In genomic region chr2:218820746-218821369, GRCh38 we compare ENCODE assay signal across 34 cellular contexts. TPM values are rescaled to one million over a fixed set of nuclear protein-coding genes. Genes with fewer than 3 reads are reported as not detected.
"Had no signal": no experiment of that assay in that cellular context is flagged by ENCODE, and none has a peak within 500 bp of the region (broad histone marks: within the 10 kb centered on the region; RNA-seq: fewer than 3 reads in every experiment).

No MANE protein-coding gene starts in this region.

- H3K27ac ChIP-seq: adrenal gland, ascending aorta, coronary artery, heart left ventricle, pancreas, thoracic aorta had no signal

- H3K4me2 ChIP-seq: SK-N-SH had no signal

- H3K36me3 ChIP-seq: pancreas had no signal

- H3K9ac ChIP-seq: SK-N-SH had no signal

- H3K27me3 ChIP-seq: adrenal gland, ascending aorta, heart left ventricle, pancreas had no signal

- DNase-seq: activated B cell treated with CpG ODN at 0.5 μM for 24 hours; activated CD4-positive, alpha-beta T cell treated with anti-CD3 and anti-CD28 coated beads for 36 hours; activated CD8-positive, alpha-beta memory T cell treated with anti-CD3 and anti-CD28 coated beads, Interleukin-2, amount 10 ng/mL, durations not matched to agents 7 days and 5 days; activated CD8-positive, alpha-beta T cell treated with anti-CD3 and anti-CD28 coated beads, Interleukin-2, amount 10 ng/mL, durations not matched to agents 7 days and 5 days; activated effector memory CD4-positive, alpha-beta T cell treated with anti-CD3 and anti-CD28 coated beads, Interleukin-2, amount 50 U/mL, for 16 hours; activated naive CD4-positive, alpha-beta T cell treated with anti-CD3 and anti-CD28 coated beads for 36 hours; activated naive CD8-positive, alpha-beta T cell treated with anti-CD3 and anti-CD28 coated beads for 36 hours; activated T-cell treated with anti-CD3 and anti-CD28 coated beads for 4 hours; effector memory CD8-positive, alpha-beta T cell; foreskin fibroblast; heart left ventricle; hypothalamus; immature natural killer cell; kidney; mucosa of descending colon; pancreas; right cardiac atrium; SK-N-SH; stimulated activated CD4-positive, alpha-beta T cell treated with anti-CD3 and anti-CD28 coated beads, Interleukin-4, amount 100 ng/mL, for 24 hours; SW 1271; T-helper 9 cell had no signal

- H3K4me1 ChIP-seq: adrenal gland, ascending aorta, heart left ventricle, pancreas had no signal

- H3K4me3 ChIP-seq: adrenal gland, ascending aorta, coronary artery, heart left ventricle, mucosa of descending colon, pancreas, thoracic aorta had no signal

- H3K9me3 ChIP-seq: adrenal gland, ascending aorta, heart left ventricle, mucosa of descending colon, pancreas, SK-N-SH, thoracic aorta had no signal

- FAIRE-seq: kidney, pancreas had no signal

- ATAC-seq: activated CD4-positive, alpha-beta T cell treated with anti-CD3 and anti-CD28 coated beads for 36 hours; activated CD8-positive, alpha-beta memory T cell treated with anti-CD3 and anti-CD28 coated beads, Interleukin-2, amount 10 ng/mL, durations not matched to agents 7 days and 5 days; activated CD8-positive, alpha-beta T cell treated with anti-CD3 and anti-CD28 coated beads, Interleukin-2, amount 10 ng/mL, durations not matched to agents 7 days and 5 days; effector memory CD8-positive, alpha-beta T cell; esophagus mucosa; heart left ventricle; left lobe of liver; mucosa of descending colon; right cardiac atrium; stimulated activated effector memory CD8-positive, alpha-beta T cell treated with anti-CD3 and anti-CD28 coated beads, Interleukin-12 subunit alpha, Interleukin-12 subunit beta, amount 100 ng/mL, for 72 hours had no signal

RNA-seq across cellular contexts. Expression of gene PRKAG3, which starts 10.7 kb away (rescaled TPM):
- total RNA-seq: activated B cell treated with CpG ODN at 0.5 μM for 24 hours; activated CD4-positive, alpha-beta T cell treated with anti-CD3 and anti-CD28 coated beads for 36 hours; activated CD8-positive, alpha-beta memory T cell treated with anti-CD3 and anti-CD28 coated beads, Interleukin-2, amount 10 ng/mL, durations not matched to agents 7 days and 5 days; activated CD8-positive, alpha-beta T cell treated with anti-CD3 and anti-CD28 coated beads, Interleukin-2, amount 10 ng/mL, durations not matched to agents 7 days and 5 days; activated naive CD4-positive, alpha-beta T cell treated with anti-CD3 and anti-CD28 coated beads for 36 hours; activated naive CD8-positive, alpha-beta T cell treated with anti-CD3 and anti-CD28 coated beads for 36 hours; ascending aorta; cerebellum; esophagus mucosa; heart left ventricle; kidney; left lobe of liver; lung microvascular endothelial cell; mesenteric fat pad; mucosa of descending colon; pancreas; pulmonary artery endothelial cell; subcutaneous adipose tissue had no signal
- polyA plus RNA-seq: adrenal gland, immature natural killer cell, pancreas, SK-N-SH had no signal

RNA-seq across cellular contexts. Expression of gene WNT6, which starts 38.7 kb away (rescaled TPM):
- total RNA-seq: activated CD8-positive, alpha-beta memory T cell treated with anti-CD3 and anti-CD28 coated beads, Interleukin-2, amount 10 ng/mL, durations not matched to agents 7 days and 5 days; activated CD8-positive, alpha-beta T cell treated with anti-CD3 and anti-CD28 coated beads, Interleukin-2, amount 10 ng/mL, durations not matched to agents 7 days and 5 days; activated naive CD4-positive, alpha-beta T cell treated with anti-CD3 and anti-CD28 coated beads for 36 hours; cerebellum; esophagus mucosa; lung microvascular endothelial cell; pulmonary artery endothelial cell had no signal

RNA-seq across cellular contexts. Expression of gene CYP27A1, which starts 38.9 kb away (rescaled TPM):
- total RNA-seq: activated CD8-positive, alpha-beta memory T cell treated with anti-CD3 and anti-CD28 coated beads, Interleukin-2, amount 10 ng/mL, durations not matched to agents 7 days and 5 days; activated CD8-positive, alpha-beta T cell treated with anti-CD3 and anti-CD28 coated beads, Interleukin-2, amount 10 ng/mL, durations not matched to agents 7 days and 5 days; activated naive CD4-positive, alpha-beta T cell treated with anti-CD3 and anti-CD28 coated beads for 36 hours; activated naive CD8-positive, alpha-beta T cell treated with anti-CD3 and anti-CD28 coated beads for 36 hours had no signal

RNA-seq across cellular contexts. Expression of gene WNT10A, which starts 59.8 kb away (rescaled TPM):
- total RNA-seq: activated CD8-positive, alpha-beta T cell treated with anti-CD3 and anti-CD28 coated beads, Interleukin-2, amount 10 ng/mL, durations not matched to agents 7 days and 5 days; ascending aorta; cardiac septum; left lobe of liver; lung microvascular endothelial cell; mesenteric fat pad; pulmonary artery endothelial cell; right cardiac atrium; subcutaneous adipose tissue had no signal
- polyA plus RNA-seq: right cardiac atrium had no signal
